Comparison of ENCODE assay signal across 8 cellular contexts in genomic region chr13:113584205-113584869, GRCh38. TPM values are rescaled to one million over a fixed set of nuclear protein-coding genes. Genes with fewer than 3 reads are reported as not detected.
DNase-seq lines count a peak whose midpoint lies in the region; ATAC-seq, FAIRE-seq and TF ChIP-seq lines count a peak whose summit lies in the region.

A gene with protein sequence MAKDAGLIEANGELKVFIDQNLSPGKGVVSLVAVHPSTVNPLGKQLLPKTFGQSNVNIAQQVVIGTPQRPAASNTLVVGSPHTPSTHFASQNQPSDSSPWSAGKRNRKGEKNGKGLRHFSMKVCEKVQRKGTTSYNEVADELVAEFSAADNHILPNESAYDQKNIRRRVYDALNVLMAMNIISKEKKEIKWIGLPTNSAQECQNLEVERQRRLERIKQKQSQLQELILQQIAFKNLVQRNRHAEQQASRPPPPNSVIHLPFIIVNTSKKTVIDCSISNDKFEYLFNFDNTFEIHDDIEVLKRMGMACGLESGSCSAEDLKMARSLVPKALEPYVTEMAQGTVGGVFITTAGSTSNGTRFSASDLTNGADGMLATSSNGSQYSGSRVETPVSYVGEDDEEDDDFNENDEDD (plus strand): TSS chr13:113584753. CDS start chr13:113585838, 1,085 bp downstream.

- H3K27ac ChIP-seq in pancreas (no peak within 1 kb of the TSS), upper lobe of right lung (no peak within 1 kb of the TSS)

- 3 to 11% methylated on average over 23 to 92 of the region's 92 CpGs for WGBS in pancreas, 2 donors

- H3K9me3 ChIP-seq in pancreas (no peaks in the 10 kb centered on the region), upper lobe of right lung (no peaks in the 10 kb centered on the region)

- FAIRE-seq in GM12891 (lab: Jason Lieb, UNC) (peak; percentile 100), pancreas (lab: Jason Lieb, UNC) (no peak)

- H3K27me3 ChIP-seq in pancreas: no peaks in the 10 kb centered on the region
- no peaks in the 10 kb centered on the region for H3K27me3 ChIP-seq in upper lobe of right lung

- H3K4me3 ChIP-seq in pancreas (peak within 1 kb of the TSS; percentile 15 to 68 (median 56)), upper lobe of right lung (peak within 1 kb of the TSS; percentile 62)

- ATAC-seq in HG02623 (IDR thresholded peaks at IDR 0.05; ENCODE audit: unreplicated experiment): peak; percentile 83
- peak; percentile 89 for ATAC-seq in Right ventricle myocardium superior (ENCODE audit: poor library complexity)
- peak; percentile 85 to 94 (median 88) for ATAC-seq in pancreas
- ATAC-seq in upper lobe of right lung: peak; percentile 93

- DNase-seq in GM12891 (ENCODE audit: insufficient read length, low spot score) (peak; percentile 95), NCI-H1092 (lab: John Stamatoyannopoulos, UW) (peak; percentile 93), SKM-1 (lab: John Stamatoyannopoulos, UW; ENCODE audit: unreplicated experiment) (peak; percentile 88), Right ventricle myocardium superior (peak; percentile 89), pancreas (peak; percentile 56 to 88 (median 66)), upper lobe of right lung (peak; percentile 90)
- peak; percentile 46 for DNase-seq in activated naive CD8-positive, alpha-beta T cell treated with anti-CD3 and anti-CD28 coated beads, Interleukin-2, amount 50 U/mL, for 16 hours (ENCODE audit: low read depth, low spot score)

- H3K4me1 ChIP-seq in pancreas (no peaks in the 10 kb centered on the region), upper lobe of right lung (peaks cover 13% of the 10 kb centered on the region)

- TF ChIP-seq CTCF in pancreas (IDR thresholded peaks at IDR 0.05) (no peak), upper lobe of right lung (IDR thresholded peaks at IDR 0.05) (no peak)

- intact Hi-C loops in Right ventricle myocardium superior (cut with DNase I): no loop called here
- intact Hi-C loops in pancreas (cut with DNase I): no loop called here
- intact Hi-C loops in upper lobe of right lung (cut with DNase I): no loop called here

- no peak; the same call in 1 of the 2 replicates for TF ChIP-seq POLR2A in GM12891 (IDR thresholded peaks at IDR 0.05; ENCODE audit: low read depth, low read length)

- no peaks in the 10 kb centered on the region for H3K36me3 ChIP-seq in pancreas
- H3K36me3 ChIP-seq in upper lobe of right lung: peaks cover 6% of the 10 kb centered on the region

TF ChIP-seq in GM12891, 5 proteins besides CTCF, POLR2A, EP300 and RAD21:
- TF ChIP-seq SPI1 (IDR thresholded peaks at IDR 0.05; ENCODE audit: low read depth, low read length): no peak
- TF ChIP-seq POLR2AphosphoS5 (IDR thresholded peaks at IDR 0.05; ENCODE audit: low read depth, low read length): 0 out of 2 replicates have a peak, but pooled peaks have one; percentile 27
- TF ChIP-seq PAX5 (IDR thresholded peaks at IDR 0.05; ENCODE audit: insufficient read depth, low read length, severe bottlenecking): no peak
- TF ChIP-seq POU2F2 (IDR thresholded peaks at IDR 0.05; ENCODE audit: low read depth, low read length): no peak
- peak; percentile 44; the same call in 1 of the 2 replicates for TF ChIP-seq TAF1 (IDR thresholded peaks at IDR 0.05; ENCODE audit: low read depth, low read length)

RNA-seq across cellular contexts. Expression of the gene that starts here (rescaled TPM):
- 85.5 TPM for polyA plus RNA-seq in GM12891 (2012; ENCODE audit: low read depth, missing spikeins)
- total RNA-seq in Right ventricle myocardium superior (42.1 TPM), pancreas (10 to 100 TPM; 10.3 to 24.7 (median 17.9) TPM), upper lobe of right lung (42.3 TPM)
- polyA plus RNA-seq in pancreas: 10 to 100 TPM; 10.9 to 22.3 TPM
